ENCODE assay signal across 2 cellular contexts in the genomic region with DNA sequence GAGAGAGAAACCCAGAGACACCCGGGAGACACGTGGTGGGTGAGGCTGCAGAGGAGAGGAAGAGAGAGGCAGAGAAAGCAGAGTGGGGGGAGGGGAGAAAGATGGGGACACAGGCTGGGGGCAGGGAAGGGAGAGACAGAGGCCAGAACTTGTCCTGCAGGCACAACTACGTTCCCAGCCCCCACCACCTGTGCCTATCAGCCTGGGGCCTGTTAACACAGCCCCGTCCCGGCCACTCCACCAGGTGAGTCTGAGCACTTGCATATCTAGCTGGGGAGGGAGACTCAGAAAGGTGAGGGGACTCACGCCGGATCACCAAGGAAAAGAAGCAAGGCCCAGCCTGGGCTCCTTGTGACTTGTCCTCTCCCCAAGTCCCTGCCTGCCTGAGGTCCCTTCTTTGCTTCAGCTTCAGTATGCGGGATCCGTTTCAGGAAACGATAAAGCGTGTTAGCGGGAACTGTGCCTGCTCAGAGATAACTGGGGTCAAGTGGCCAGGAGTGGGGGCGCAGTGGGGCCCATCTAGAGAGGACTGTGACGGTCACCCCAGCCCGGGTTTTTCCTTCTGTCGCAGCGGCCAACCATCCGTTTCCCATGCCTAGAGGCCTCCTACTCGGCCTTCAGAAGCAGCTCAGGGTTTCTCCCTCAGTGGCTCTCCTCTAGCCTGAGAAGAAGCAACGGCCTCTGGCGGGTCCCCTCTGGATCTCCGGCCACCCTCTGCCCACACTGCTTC.
A peak's percentile ranks its signal among the peaks of the same experiment; 100 is the strongest.
TF ChIP-seq lines count a peak whose summit lies in the region.

No MANE protein-coding gene starts in this region.

TF ChIP-seq in WTC11, 78 proteins besides CTCF, POLR2A, EP300 and RAD21:
- TF ChIP-seq, protein P1, sequence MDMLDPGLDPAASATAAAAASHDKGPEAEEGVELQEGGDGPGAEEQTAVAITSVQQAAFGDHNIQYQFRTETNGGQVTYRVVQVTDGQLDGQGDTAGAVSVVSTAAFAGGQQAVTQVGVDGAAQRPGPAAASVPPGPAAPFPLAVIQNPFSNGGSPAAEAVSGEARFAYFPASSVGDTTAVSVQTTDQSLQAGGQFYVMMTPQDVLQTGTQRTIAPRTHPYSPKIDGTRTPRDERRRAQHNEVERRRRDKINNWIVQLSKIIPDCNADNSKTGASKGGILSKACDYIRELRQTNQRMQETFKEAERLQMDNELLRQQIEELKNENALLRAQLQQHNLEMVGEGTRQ (CRISPR knock-in tag; IDR thresholded peaks at IDR 0.05) = peak; percentile 38
- TF ChIP-seq ZNF232 (CRISPR knock-in tag; IDR thresholded peaks at IDR 0.05) (no peak), ZNF121 (CRISPR knock-in tag; IDR thresholded peaks at IDR 0.05) (peak; percentile 73), ETV6 (CRISPR knock-in tag; IDR thresholded peaks at IDR 0.05) (no peak), SMAD3 (CRISPR knock-in tag; IDR thresholded peaks at IDR 0.05; ENCODE audit: borderline replicate concordance) (no peak), NR1H2 (CRISPR knock-in tag; IDR thresholded peaks at IDR 0.05) (no peak), FOXP1 (CRISPR knock-in tag; IDR thresholded peaks at IDR 0.05; ENCODE audit: borderline replicate concordance) (no peak), NFATC4 (CRISPR knock-in tag; IDR thresholded peaks at IDR 0.05) (no peak), NFE2L1 (CRISPR knock-in tag; IDR thresholded peaks at IDR 0.05) (no peak), NR3C1 (CRISPR knock-in tag; conservative IDR thresholded peaks at IDR 0.05; ENCODE audit: low read depth) (no peak)
- TF ChIP-seq, protein P2, sequence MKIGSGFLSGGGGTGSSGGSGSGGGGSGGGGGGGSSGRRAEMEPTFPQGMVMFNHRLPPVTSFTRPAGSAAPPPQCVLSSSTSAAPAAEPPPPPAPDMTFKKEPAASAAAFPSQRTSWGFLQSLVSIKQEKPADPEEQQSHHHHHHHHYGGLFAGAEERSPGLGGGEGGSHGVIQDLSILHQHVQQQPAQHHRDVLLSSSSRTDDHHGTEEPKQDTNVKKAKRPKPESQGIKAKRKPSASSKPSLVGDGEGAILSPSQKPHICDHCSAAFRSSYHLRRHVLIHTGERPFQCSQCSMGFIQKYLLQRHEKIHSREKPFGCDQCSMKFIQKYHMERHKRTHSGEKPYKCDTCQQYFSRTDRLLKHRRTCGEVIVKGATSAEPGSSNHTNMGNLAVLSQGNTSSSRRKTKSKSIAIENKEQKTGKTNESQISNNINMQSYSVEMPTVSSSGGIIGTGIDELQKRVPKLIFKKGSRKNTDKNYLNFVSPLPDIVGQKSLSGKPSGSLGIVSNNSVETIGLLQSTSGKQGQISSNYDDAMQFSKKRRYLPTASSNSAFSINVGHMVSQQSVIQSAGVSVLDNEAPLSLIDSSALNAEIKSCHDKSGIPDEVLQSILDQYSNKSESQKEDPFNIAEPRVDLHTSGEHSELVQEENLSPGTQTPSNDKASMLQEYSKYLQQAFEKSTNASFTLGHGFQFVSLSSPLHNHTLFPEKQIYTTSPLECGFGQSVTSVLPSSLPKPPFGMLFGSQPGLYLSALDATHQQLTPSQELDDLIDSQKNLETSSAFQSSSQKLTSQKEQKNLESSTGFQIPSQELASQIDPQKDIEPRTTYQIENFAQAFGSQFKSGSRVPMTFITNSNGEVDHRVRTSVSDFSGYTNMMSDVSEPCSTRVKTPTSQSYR (CRISPR knock-in tag; IDR thresholded peaks at IDR 0.05) = peak; percentile 92
- TF ChIP-seq, protein P3, sequence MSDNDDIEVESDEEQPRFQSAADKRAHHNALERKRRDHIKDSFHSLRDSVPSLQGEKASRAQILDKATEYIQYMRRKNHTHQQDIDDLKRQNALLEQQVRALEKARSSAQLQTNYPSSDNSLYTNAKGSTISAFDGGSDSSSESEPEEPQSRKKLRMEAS (CRISPR knock-in tag; IDR thresholded peaks at IDR 0.05) = peak; percentile 73
- TF ChIP-seq, protein P4, sequence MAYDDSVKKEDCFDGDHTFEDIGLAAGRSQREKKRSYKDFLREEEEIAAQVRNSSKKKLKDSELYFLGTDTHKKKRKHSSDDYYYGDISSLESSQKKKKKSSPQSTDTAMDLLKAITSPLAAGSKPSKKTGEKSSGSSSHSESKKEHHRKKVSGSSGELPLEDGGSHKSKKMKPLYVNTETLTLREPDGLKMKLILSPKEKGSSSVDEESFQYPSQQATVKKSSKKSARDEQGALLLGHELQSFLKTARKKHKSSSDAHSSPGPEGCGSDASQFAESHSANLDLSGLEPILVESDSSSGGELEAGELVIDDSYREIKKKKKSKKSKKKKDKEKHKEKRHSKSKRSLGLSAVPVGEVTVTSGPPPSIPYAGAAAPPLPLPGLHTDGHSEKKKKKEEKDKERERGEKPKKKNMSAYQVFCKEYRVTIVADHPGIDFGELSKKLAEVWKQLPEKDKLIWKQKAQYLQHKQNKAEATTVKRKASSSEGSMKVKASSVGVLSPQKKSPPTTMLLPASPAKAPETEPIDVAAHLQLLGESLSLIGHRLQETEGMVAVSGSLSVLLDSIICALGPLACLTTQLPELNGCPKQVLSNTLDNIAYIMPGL (CRISPR knock-in tag; IDR thresholded peaks at IDR 0.05) = no peak

TF ChIP-seq in HepG2, 621 proteins besides CTCF, POLR2A, EP300 and RAD21:
- TF ChIP-seq AGO2 (optimal IDR thresholded peaks at IDR 0.05; ENCODE audit: low read depth, low read length) (no peak), MYC (CRISPR knock-in tag; IDR thresholded peaks at IDR 0.05; ENCODE audit: borderline replicate concordance) (peak; percentile 26; the same call in 1 of the 2 replicates), HNRNPLL (IDR thresholded peaks at IDR 0.05; ENCODE audit: low read depth, low read length, poor library complexity, severe bottlenecking) (peak; percentile 23), XRCC5 (optimal IDR thresholded peaks at IDR 0.05; ENCODE audit: low read length) (peak; percentile 2), ZNF747 (CRISPR knock-in tag; IDR thresholded peaks at IDR 0.05; ENCODE audit: borderline replicate concordance) (no peak)
- TF ChIP-seq, protein P5, sequence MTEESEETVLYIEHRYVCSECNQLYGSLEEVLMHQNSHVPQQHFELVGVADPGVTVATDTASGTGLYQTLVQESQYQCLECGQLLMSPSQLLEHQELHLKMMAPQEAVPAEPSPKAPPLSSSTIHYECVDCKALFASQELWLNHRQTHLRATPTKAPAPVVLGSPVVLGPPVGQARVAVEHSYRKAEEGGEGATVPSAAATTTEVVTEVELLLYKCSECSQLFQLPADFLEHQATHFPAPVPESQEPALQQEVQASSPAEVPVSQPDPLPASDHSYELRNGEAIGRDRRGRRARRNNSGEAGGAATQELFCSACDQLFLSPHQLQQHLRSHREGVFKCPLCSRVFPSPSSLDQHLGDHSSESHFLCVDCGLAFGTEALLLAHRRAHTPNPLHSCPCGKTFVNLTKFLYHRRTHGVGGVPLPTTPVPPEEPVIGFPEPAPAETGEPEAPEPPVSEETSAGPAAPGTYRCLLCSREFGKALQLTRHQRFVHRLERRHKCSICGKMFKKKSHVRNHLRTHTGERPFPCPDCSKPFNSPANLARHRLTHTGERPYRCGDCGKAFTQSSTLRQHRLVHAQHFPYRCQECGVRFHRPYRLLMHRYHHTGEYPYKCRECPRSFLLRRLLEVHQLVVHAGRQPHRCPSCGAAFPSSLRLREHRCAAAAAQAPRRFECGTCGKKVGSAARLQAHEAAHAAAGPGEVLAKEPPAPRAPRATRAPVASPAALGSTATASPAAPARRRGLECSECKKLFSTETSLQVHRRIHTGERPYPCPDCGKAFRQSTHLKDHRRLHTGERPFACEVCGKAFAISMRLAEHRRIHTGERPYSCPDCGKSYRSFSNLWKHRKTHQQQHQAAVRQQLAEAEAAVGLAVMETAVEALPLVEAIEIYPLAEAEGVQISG (CRISPR knock-in tag; IDR thresholded peaks at IDR 0.05) = 0 out of 2 replicates have a peak, but pooled peaks have one; percentile 24
- TF ChIP-seq, protein P6, sequence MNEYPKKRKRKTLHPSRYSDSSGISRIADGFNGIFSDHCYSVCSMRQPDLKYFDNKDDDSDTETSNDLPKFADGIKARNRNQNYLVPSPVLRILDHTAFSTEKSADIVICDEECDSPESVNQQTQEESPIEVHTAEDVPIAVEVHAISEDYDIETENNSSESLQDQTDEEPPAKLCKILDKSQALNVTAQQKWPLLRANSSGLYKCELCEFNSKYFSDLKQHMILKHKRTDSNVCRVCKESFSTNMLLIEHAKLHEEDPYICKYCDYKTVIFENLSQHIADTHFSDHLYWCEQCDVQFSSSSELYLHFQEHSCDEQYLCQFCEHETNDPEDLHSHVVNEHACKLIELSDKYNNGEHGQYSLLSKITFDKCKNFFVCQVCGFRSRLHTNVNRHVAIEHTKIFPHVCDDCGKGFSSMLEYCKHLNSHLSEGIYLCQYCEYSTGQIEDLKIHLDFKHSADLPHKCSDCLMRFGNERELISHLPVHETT (CRISPR knock-in tag; conservative IDR thresholded peaks at IDR 0.05) = no peak
TF ChIP-seq in HepG2: peak in this region for 4.
